Comparison of ENCODE assay signal across 8 cellular contexts in genomic region chr20:22691369-22692118, GRCh38.
DNase-seq lines count a peak whose midpoint lies in the region; ATAC-seq and TF ChIP-seq lines count a peak whose summit lies in the region.

No MANE protein-coding gene starts in this region.

- DNase-seq in A172 (ENCODE audit: low spot score) (peak; percentile 66), NCI-H2171 (lab: John Stamatoyannopoulos, UW) (peak; percentile 38), WERI-Rb-1 (peak; percentile 59), colonic mucosa (peak; percentile 74), left lung (peak; percentile 79 to 91)
- DNase-seq in stimulated activated CD4-positive, alpha-beta T cell treated with anti-CD3 and anti-CD28 coated beads, Interleukin-2, amount 100 ng/mL, for 24 hours: peak; percentile 38 to 55

- ATAC-seq in GM18511 (IDR thresholded peaks at IDR 0.05; ENCODE audit: unreplicated experiment) (peak; percentile 81), HG03108 (IDR thresholded peaks at IDR 0.05; ENCODE audit: unreplicated experiment) (peak; percentile 71), left lung (peak; percentile 99)

- no peak overlapping the region for H3K4me3 ChIP-seq in WERI-Rb-1 (ENCODE audit: low read depth, low read length)
- H3K4me3 ChIP-seq in colonic mucosa: no peak overlapping the region
- no peak overlapping the region for H3K4me3 ChIP-seq in left lung

- H3K27ac ChIP-seq in WERI-Rb-1 (no peak overlapping the region), colonic mucosa (no peak overlapping the region), left lung (peak overlapping the region in 1 of 2 donors; percentile 39)

- peaks cover 3% of the 10 kb centered on the region for H3K9me3 ChIP-seq in WERI-Rb-1 (ENCODE audit: severe bottlenecking)
- H3K9me3 ChIP-seq in colonic mucosa: no peaks in the 10 kb centered on the region
- H3K9me3 ChIP-seq in left lung: no peaks in the 10 kb centered on the region

- intact Hi-C loops in colonic mucosa (cut with DNase I): loop anchor here (5.0 to 10.0 kb wide), 3 partner anchors 281 to 653 kb away; no protein-coding TSS in a partner anchor
- intact Hi-C loops in left lung (cut with DNase I): loop anchor here in 1 of 2 donors (10.0 kb wide), 3 partner anchors 353 to 653 kb away; partner anchors contain the start of gene THBD

- peak overlapping the region in 1 of 2 donors; percentile 32 for H3K9ac ChIP-seq in colonic mucosa (ENCODE audit: low read depth in 2 of 2, low read length in 2 of 2)

- H3K4me1 ChIP-seq in colonic mucosa (no peaks in the 10 kb centered on the region), left lung (peaks cover 0 to 24% of the 10 kb centered on the region in 2 donors)

- H3K27me3 ChIP-seq in WERI-Rb-1 (ENCODE audit: insufficient read depth, low read depth, severe bottlenecking) (peaks cover 65% of the 10 kb centered on the region), colonic mucosa (no peaks in the 10 kb centered on the region), left lung (no peaks in the 10 kb centered on the region)

- peak; percentile 81 for TF ChIP-seq CTCF in WERI-Rb-1 (IDR thresholded peaks at IDR 0.05; ENCODE audit: low read depth, low read length)
- peak; percentile 85 for TF ChIP-seq CTCF in colonic mucosa (IDR thresholded peaks at IDR 0.05)
- TF ChIP-seq CTCF in left lung (IDR thresholded peaks at IDR 0.05): peak; percentile 85 to 95

- H3K36me3 ChIP-seq in WERI-Rb-1 (no peaks in the 10 kb centered on the region), colonic mucosa (no peaks in the 10 kb centered on the region), left lung (no peaks in the 10 kb centered on the region)
